12 cellular contexts compared by ENCODE assay signal in the genomic region with DNA sequence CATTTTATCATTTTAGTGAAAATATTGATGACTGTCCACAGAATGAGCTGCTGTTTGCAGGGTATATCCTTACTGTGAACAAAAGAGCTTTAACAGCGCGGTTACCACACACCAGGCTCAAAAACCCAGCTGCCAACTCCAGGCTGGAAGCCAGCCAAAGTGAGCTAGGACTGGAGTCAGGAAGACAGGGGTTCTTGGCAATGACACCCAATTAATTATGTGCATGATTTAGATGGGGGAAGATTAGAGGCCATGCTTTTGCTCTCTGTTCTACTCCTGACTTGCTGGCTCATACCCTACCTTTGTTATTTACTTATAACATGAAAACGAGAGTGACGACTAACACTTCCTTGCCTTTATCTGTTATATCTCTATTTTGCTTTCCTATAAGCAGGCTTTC. TPM values are rescaled to one million over a fixed set of nuclear protein-coding genes. Genes with fewer than 3 reads are reported as not detected.
A peak's percentile ranks its signal among the peaks of the same experiment; 100 is the strongest.
DNase-seq lines count a peak whose midpoint lies in the region; ATAC-seq and TF ChIP-seq lines count a peak whose summit lies in the region.
"Had no signal": no experiment of that assay in that cellular context is flagged by ENCODE, and none has a peak within 500 bp of the region (broad histone marks: within the 10 kb centered on the region; RNA-seq: fewer than 3 reads in every experiment).

No MANE protein-coding gene starts in this region.

- ATAC-seq in T-helper 17 cell = no peak
- ATAC-seq: GM12878, left lung had no signal

- peaks cover 10% of the 10 kb centered on the region for H3K27me3 ChIP-seq in BE2C
- H3K27me3 ChIP-seq: left lung had no signal

- no peak overlapping the region for H3K27ac Mint-ChIP-seq in T-helper 17 cell
- H3K27ac Mint-ChIP-seq in activated T-cell treated with anti-CD3 and anti-CD28 coated beads, Interleukin-2, amount 50 U/mL, for 24 hours = no peak overlapping the region
- no peak overlapping the region for H3K27ac Mint-ChIP-seq in activated T-helper 2 cell treated with anti-CD3 and anti-CD28 coated beads, Interferon-gamma antibody, Interleukin-2, Interleukin-4, amounts not matched to agents 10 μg/mL and 5 μg/mL and 100 μg/mL, durations not matched to agents 14 hours and 24 hours and 36 hours
- H3K27ac Mint-ChIP-seq: B cell had no signal

- no peak overlapping the region for H3K4me3 ChIP-seq in BE2C (ENCODE audit: low read depth, low read length)
- H3K4me3 ChIP-seq in coronary artery = no peak overlapping the region
- H3K4me3 ChIP-seq: GM12878, left lung had no signal

- no peak overlapping the region for H3K27ac ChIP-seq in coronary artery
- H3K27ac ChIP-seq: left lung had no signal

- DNase-seq in BE2C = peak; percentile 91
- peak; percentile 91 for DNase-seq in NCI-H146 (lab: John Stamatoyannopoulos, UW)
- peak; percentile 83 for DNase-seq in RPMI7951 (ENCODE audit: low read depth)
- peak; percentile 54 for DNase-seq in globus pallidus (ENCODE audit: low spot score)
- DNase-seq in T-helper 17 cell = no peak
- no peak for DNase-seq in coronary artery (ENCODE audit: low spot score)
- no peak for DNase-seq in activated T-cell treated with anti-CD3 and anti-CD28 coated beads, Interleukin-2, amount 50 U/mL, for 24 hours
- no peak for DNase-seq in activated T-helper 2 cell treated with anti-CD3 and anti-CD28 coated beads, Interferon-gamma antibody, Interleukin-2, Interleukin-4, amounts not matched to agents 10 μg/mL and 5 μg/mL and 100 μg/mL, durations not matched to agents 14 hours and 24 hours and 36 hours (ENCODE audit: low spot score)
- DNase-seq: activated naive CD4-positive, alpha-beta T cell treated with Interleukin-2 at 50 U/mL for 16 hours; left lung had no signal

- TF ChIP-seq CTCF in BE2C (IDR thresholded peaks at IDR 0.05; ENCODE audit: low read depth, low read length) (no peak), coronary artery (IDR thresholded peaks at IDR 0.05) (no peak)

- intact Hi-C loops in activated T-helper 2 cell treated with anti-CD3 and anti-CD28 coated beads, Interferon-gamma antibody, Interleukin-2, Interleukin-4, amounts not matched to agents 10 μg/mL and 5 μg/mL and 100 μg/mL, durations not matched to agents 14 hours and 24 hours and 36 hours (cut with micrococcal nuclease) = no loop called here

- H3K27me3 Mint-ChIP-seq in T-helper 17 cell = no peaks in the 10 kb centered on the region
- H3K27me3 Mint-ChIP-seq in activated T-cell treated with anti-CD3 and anti-CD28 coated beads, Interleukin-2, amount 50 U/mL, for 24 hours = no peaks in the 10 kb centered on the region
- H3K27me3 Mint-ChIP-seq in activated T-helper 2 cell treated with anti-CD3 and anti-CD28 coated beads, Interferon-gamma antibody, Interleukin-2, Interleukin-4, amounts not matched to agents 10 μg/mL and 5 μg/mL and 100 μg/mL, durations not matched to agents 14 hours and 24 hours and 36 hours (ENCODE audit: low read depth) = no peaks in the 10 kb centered on the region
- H3K27me3 Mint-ChIP-seq: B cell had no signal

- no peaks in the 10 kb centered on the region for H3K4me1 ChIP-seq in BE2C
- H3K4me1 ChIP-seq: left lung had no signal

- no peaks in the 10 kb centered on the region for H3K9me3 Mint-ChIP-seq in activated T-cell treated with anti-CD3 and anti-CD28 coated beads, Interleukin-2, amount 50 U/mL, for 24 hours
- H3K9me3 Mint-ChIP-seq in activated T-helper 2 cell treated with anti-CD3 and anti-CD28 coated beads, Interferon-gamma antibody, Interleukin-2, Interleukin-4, amounts not matched to agents 10 μg/mL and 5 μg/mL and 100 μg/mL, durations not matched to agents 14 hours and 24 hours and 36 hours = no peaks in the 10 kb centered on the region

- H3K4me1 Mint-ChIP-seq in T-helper 17 cell = no peaks in the 10 kb centered on the region
- peaks cover 11% of the 10 kb centered on the region for H3K4me1 Mint-ChIP-seq in activated T-cell treated with anti-CD3 and anti-CD28 coated beads, Interleukin-2, amount 50 U/mL, for 24 hours (ENCODE audit: low read depth)
- peaks cover 8% of the 10 kb centered on the region for H3K4me1 Mint-ChIP-seq in activated T-helper 2 cell treated with anti-CD3 and anti-CD28 coated beads, Interferon-gamma antibody, Interleukin-2, Interleukin-4, amounts not matched to agents 10 μg/mL and 5 μg/mL and 100 μg/mL, durations not matched to agents 14 hours and 24 hours and 36 hours (ENCODE audit: low read depth)

- no peaks in the 10 kb centered on the region for H3K36me3 ChIP-seq in BE2C
- H3K36me3 ChIP-seq: left lung had no signal

- H3K9me3 ChIP-seq in BE2C = no peaks in the 10 kb centered on the region
- no peaks in the 10 kb centered on the region for H3K9me3 ChIP-seq in T-helper 17 cell (ENCODE audit: control insufficient read depth, low read length, poor library complexity, severe bottlenecking)
- H3K9me3 ChIP-seq: left lung had no signal

- no peaks in the 10 kb centered on the region for H3K36me3 Mint-ChIP-seq in T-helper 17 cell (ENCODE audit: low read depth)
- no peaks in the 10 kb centered on the region for H3K36me3 Mint-ChIP-seq in activated T-cell treated with anti-CD3 and anti-CD28 coated beads, Interleukin-2, amount 50 U/mL, for 24 hours (ENCODE audit: low read depth)
- no peaks in the 10 kb centered on the region for H3K36me3 Mint-ChIP-seq in activated T-helper 2 cell treated with anti-CD3 and anti-CD28 coated beads, Interferon-gamma antibody, Interleukin-2, Interleukin-4, amounts not matched to agents 10 μg/mL and 5 μg/mL and 100 μg/mL, durations not matched to agents 14 hours and 24 hours and 36 hours (ENCODE audit: low read depth)

- H3K4me3 Mint-ChIP-seq in T-helper 17 cell = no peak overlapping the region
- no peak overlapping the region for H3K4me3 Mint-ChIP-seq in activated T-cell treated with anti-CD3 and anti-CD28 coated beads, Interleukin-2, amount 50 U/mL, for 24 hours
- no peak overlapping the region for H3K4me3 Mint-ChIP-seq in activated T-helper 2 cell treated with anti-CD3 and anti-CD28 coated beads, Interferon-gamma antibody, Interleukin-2, Interleukin-4, amounts not matched to agents 10 μg/mL and 5 μg/mL and 100 μg/mL, durations not matched to agents 14 hours and 24 hours and 36 hours (ENCODE audit: low read depth)
- H3K4me3 Mint-ChIP-seq: B cell had no signal

RNA-seq across cellular contexts. Expression of a gene that starts 10.5 kb away (rescaled TPM):
- 15.4 TPM for polyA plus RNA-seq in BE2C (2012; ENCODE audit: insufficient read depth, insufficient read length, low read depth)
- total RNA-seq in RPMI7951 (2014; rRNA removed; shearing (Covaris generic)) = 13.7 and 18.1 TPM in 2 replicates
- total RNA-seq in T-helper 17 cell = 100 to 1,000 TPM in 1 of 2 donors, 10 to 100 TPM in 1; 92.7 to 128 TPM
- total RNA-seq in activated T-helper 2 cell treated with anti-CD3 and anti-CD28 coated beads, Interferon-gamma antibody, Interleukin-2, Interleukin-4, amounts not matched to agents 10 μg/mL and 5 μg/mL and 100 μg/mL, durations not matched to agents 14 hours and 24 hours and 36 hours = 35.9 and 36.0 TPM in 2 replicates

Comparison
In these comparisons a context has a peak if more than half of its experiments do, and no peak if none do; other contexts are left out.
1. DNase-seq: peak in BE2C (single experiment), NCI-H146 (single experiment), RPMI7951 (single experiment) and globus pallidus (single experiment); none in T-helper 17 cell (0 of 3), coronary artery (single experiment), activated T-cell treated with anti-CD3 and anti-CD28 coated beads, Interleukin-2, amount 50 U/mL, for 24 hours (single experiment) and activated T-helper 2 cell treated with anti-CD3 and anti-CD28 coated beads, Interferon-gamma antibody, Interleukin-2, Interleukin-4, amounts not matched to agents 10 μg/mL and 5 μg/mL and 100 μg/mL, durations not matched to agents 14 hours and 24 hours and 36 hours (single experiment).